ENCODE assay signal across 8 cellular contexts in genomic region chr20:2742934-2743559, GRCh38. TPM values are rescaled to one million over a fixed set of nuclear protein-coding genes. Genes with fewer than 3 reads are reported as not detected.
DNase-seq lines count a peak whose midpoint lies in the region; ATAC-seq and TF ChIP-seq lines count a peak whose summit lies in the region.

No MANE protein-coding gene starts in this region.

- TF ChIP-seq CTCF in tibial artery (IDR thresholded peaks at IDR 0.05) = peak; percentile 47 to 65

- H3K9ac ChIP-seq in NT2/D1 (ENCODE audit: insufficient read length, low read depth) = no peak overlapping the region

- peaks cover 27% of the 10 kb centered on the region for H3K27me3 ChIP-seq in NT2/D1 (ENCODE audit: insufficient read depth, insufficient read length)
- H3K27me3 ChIP-seq in tibial artery = no peaks in the 10 kb centered on the region

- H3K27ac ChIP-seq in tibial artery = no peak overlapping the region

- peak; percentile 42 for DNase-seq in COR-L47 (lab: John Stamatoyannopoulos, UW)
- peak; percentile 57 for DNase-seq in NT2/D1 (ENCODE audit: low read depth, low spot score)
- DNase-seq in activated CD8-positive, alpha-beta memory T cell treated with anti-CD3 and anti-CD28 coated beads, Interleukin-2, amount 50 U/mL, for 1 hour (ENCODE audit: extremely low read depth) = peak; percentile 55
- DNase-seq in non-pigmented ciliary epithelial cell (ENCODE audit: low read depth) = peak; percentile 5
- no peak for DNase-seq in tibial artery

- no peaks in the 10 kb centered on the region for H3K36me3 ChIP-seq in NT2/D1 (ENCODE audit: insufficient read depth, insufficient read length, low read length)
- H3K36me3 ChIP-seq in tibial artery = no peaks in the 10 kb centered on the region

- H3K4me1 ChIP-seq in NT2/D1 (ENCODE audit: insufficient read depth, insufficient read length) (peaks cover 13% of the 10 kb centered on the region), tibial artery (peaks cover 0 to 3% (median 0%) of the 10 kb centered on the region in 4 donors)

- ATAC-seq in HG03280 (IDR thresholded peaks at IDR 0.05; ENCODE audit: unreplicated experiment) (peak; percentile 55), esophagus mucosa (peak; percentile 54), GM18520 (IDR thresholded peaks at IDR 0.05; ENCODE audit: unreplicated experiment) (no peak)

- intact Hi-C loops in tibial artery (cut with DNase I; ENCODE audit: low total_unique reads) = no loop called here

- H3K4me3 ChIP-seq in NT2/D1 (ENCODE audit: insufficient read length, low read depth) (no peak overlapping the region), tibial artery (no peak overlapping the region)

- H3K9me3 ChIP-seq in NT2/D1 (ENCODE audit: insufficient read depth, low read length) = no peaks in the 10 kb centered on the region
- no peaks in the 10 kb centered on the region for H3K9me3 ChIP-seq in tibial artery

RNA-seq across cellular contexts. Expression of gene EBF4, which starts 50.5 kb away (rescaled TPM):
- 1.7 TPM for total RNA-seq in esophagus mucosa

RNA-seq across cellular contexts. Expression of gene CPXM1, which starts 57.4 kb away (rescaled TPM):
- total RNA-seq in esophagus mucosa = 2.0 TPM

Comparison
In these comparisons a context has a peak if more than half of its experiments do, and no peak if none do; other contexts are left out.
1. DNase-seq: peak in COR-L47 (single experiment), NT2/D1 (single experiment), activated CD8-positive, alpha-beta memory T cell treated with anti-CD3 and anti-CD28 coated beads, Interleukin-2, amount 50 U/mL, for 1 hour (single experiment) and non-pigmented ciliary epithelial cell (single experiment); none in tibial artery (0 of 2).